14 cellular contexts compared by ENCODE assay signal in the genomic region with DNA sequence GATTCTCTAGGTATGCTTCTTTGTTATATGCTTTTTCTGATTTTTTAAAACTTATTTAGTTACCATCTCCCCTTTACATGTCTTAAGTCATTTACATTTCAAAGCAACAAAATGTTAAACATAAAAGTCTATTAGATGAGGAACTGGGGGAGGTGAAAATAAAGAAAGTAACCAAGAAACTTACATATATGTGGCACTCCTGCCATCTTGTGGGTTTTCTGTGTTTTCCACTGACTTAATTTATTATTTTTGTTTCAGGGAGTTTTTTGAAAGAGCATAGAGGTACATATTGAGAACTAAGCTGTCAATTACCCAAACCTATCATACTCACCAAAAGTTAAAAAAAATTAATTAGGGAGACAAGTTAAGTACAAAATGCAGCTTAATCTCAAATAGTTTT.
A peak's percentile ranks its signal among the peaks of the same experiment; 100 is the strongest.
DNase-seq lines count a peak whose midpoint lies in the region; ATAC-seq and TF ChIP-seq lines count a peak whose summit lies in the region.
"Had no signal": no experiment of that assay in that cellular context is flagged by ENCODE, and none has a peak within 500 bp of the region (broad histone marks: within the 10 kb centered on the region; RNA-seq: fewer than 3 reads in every experiment).

No MANE protein-coding gene starts in this region.

- peak; percentile 8 for DNase-seq in NCI-H748 (lab: John Stamatoyannopoulos, UW; ENCODE audit: unreplicated experiment)
- DNase-seq in NCI-H748 treated with DMSO at 0.1 percent for 48 hours (lab: John Stamatoyannopoulos, UW) = no peak
- peak; percentile 47 for DNase-seq in NOMO-1 treated with DMSO at 0.1 percent for 48 hours (lab: John Stamatoyannopoulos, UW; ENCODE audit: unreplicated experiment)
- no peak for DNase-seq in epithelial cell of proximal tubule (ENCODE audit: low read depth)
- peak; percentile 38 for DNase-seq in pons (ENCODE audit: low spot score)
- DNase-seq in psoas muscle = no peak
- no peak for DNase-seq in WERI-Rb-1
- DNase-seq in chondrocyte (ENCODE audit: low spot score) = no peak
- DNase-seq: activated naive CD4-positive, alpha-beta T cell; effector CD4-positive, alpha-beta T cell; T-cell had no signal

- H3K27me3 ChIP-seq in psoas muscle (ENCODE audit: insufficient read depth in 3 of 3, low read length in 2 of 3) (no peaks in the 10 kb centered on the region), WERI-Rb-1 (ENCODE audit: insufficient read depth, low read depth, severe bottlenecking) (peaks cover 2% of the 10 kb centered on the region)

- no peak overlapping the region for H3K27ac Mint-ChIP-seq in chondrocyte (ENCODE audit: unreplicated experiment)
- H3K27ac Mint-ChIP-seq: mesothelial cell of epicardium, T-cell, type B pancreatic cell had no signal

- H3K27me3 Mint-ChIP-seq in chondrocyte (ENCODE audit: low read depth) = no peaks in the 10 kb centered on the region
- H3K27me3 Mint-ChIP-seq: T-cell, type B pancreatic cell had no signal

- no peaks in the 10 kb centered on the region for H3K4me1 ChIP-seq in psoas muscle

- no peaks in the 10 kb centered on the region for H3K4me1 Mint-ChIP-seq in chondrocyte (ENCODE audit: low read depth)
- H3K4me1 Mint-ChIP-seq: mesothelial cell of epicardium, T-cell had no signal

- ATAC-seq in psoas muscle = no peak
- ATAC-seq: Panc1, T-cell had no signal

- H3K4me3 ChIP-seq in epithelial cell of proximal tubule (ENCODE audit: low read depth, low read length) (no peak overlapping the region), psoas muscle (no peak overlapping the region), WERI-Rb-1 (ENCODE audit: low read depth, low read length) (no peak overlapping the region)

- no peak overlapping the region for H3K27ac ChIP-seq in psoas muscle
- H3K27ac ChIP-seq in WERI-Rb-1 = no peak overlapping the region

- peaks cover 62% of the 10 kb centered on the region for H3K9me3 Mint-ChIP-seq in chondrocyte (ENCODE audit: low read depth)

- TF ChIP-seq CTCF in epithelial cell of proximal tubule (conservative IDR thresholded peaks at IDR 0.05; ENCODE audit: low read depth, low read length) (peak; percentile 27), psoas muscle (IDR thresholded peaks at IDR 0.05) (no peak), WERI-Rb-1 (IDR thresholded peaks at IDR 0.05; ENCODE audit: low read depth, low read length) (no peak), chondrocyte (IDR thresholded peaks at IDR 0.05) (no peak)

- no peak overlapping the region for H3K4me3 Mint-ChIP-seq in chondrocyte (ENCODE audit: unreplicated experiment)
- H3K4me3 Mint-ChIP-seq: mesothelial cell of epicardium, T-cell, type B pancreatic cell had no signal

- no peaks in the 10 kb centered on the region for H3K36me3 Mint-ChIP-seq in chondrocyte (ENCODE audit: low read depth)
- H3K36me3 Mint-ChIP-seq: mesothelial cell of epicardium, T-cell, type B pancreatic cell had no signal

- H3K9me3 ChIP-seq in psoas muscle (no peaks in the 10 kb centered on the region), WERI-Rb-1 (ENCODE audit: severe bottlenecking) (no peaks in the 10 kb centered on the region)

- no peaks in the 10 kb centered on the region for H3K36me3 ChIP-seq in psoas muscle (ENCODE audit: insufficient read depth in 1 of 2, low read depth in 1 of 2)
- no peaks in the 10 kb centered on the region for H3K36me3 ChIP-seq in WERI-Rb-1

- intact Hi-C loops in psoas muscle (cut with DNase I) = no loop called here

Comparison
In these comparisons a context has a peak if more than half of its experiments do, and no peak if none do; other contexts are left out.
1. DNase-seq: peak in NCI-H748 (single experiment), NOMO-1 treated with DMSO at 0.1 percent for 48 hours (single experiment) and pons (single experiment); none in NCI-H748 treated with DMSO at 0.1 percent for 48 hours (single experiment), epithelial cell of proximal tubule (single experiment), psoas muscle (0 of 2), WERI-Rb-1 (single experiment) and chondrocyte (single experiment).